1 cellular context compared by ENCODE assay signal in the genomic region with DNA sequence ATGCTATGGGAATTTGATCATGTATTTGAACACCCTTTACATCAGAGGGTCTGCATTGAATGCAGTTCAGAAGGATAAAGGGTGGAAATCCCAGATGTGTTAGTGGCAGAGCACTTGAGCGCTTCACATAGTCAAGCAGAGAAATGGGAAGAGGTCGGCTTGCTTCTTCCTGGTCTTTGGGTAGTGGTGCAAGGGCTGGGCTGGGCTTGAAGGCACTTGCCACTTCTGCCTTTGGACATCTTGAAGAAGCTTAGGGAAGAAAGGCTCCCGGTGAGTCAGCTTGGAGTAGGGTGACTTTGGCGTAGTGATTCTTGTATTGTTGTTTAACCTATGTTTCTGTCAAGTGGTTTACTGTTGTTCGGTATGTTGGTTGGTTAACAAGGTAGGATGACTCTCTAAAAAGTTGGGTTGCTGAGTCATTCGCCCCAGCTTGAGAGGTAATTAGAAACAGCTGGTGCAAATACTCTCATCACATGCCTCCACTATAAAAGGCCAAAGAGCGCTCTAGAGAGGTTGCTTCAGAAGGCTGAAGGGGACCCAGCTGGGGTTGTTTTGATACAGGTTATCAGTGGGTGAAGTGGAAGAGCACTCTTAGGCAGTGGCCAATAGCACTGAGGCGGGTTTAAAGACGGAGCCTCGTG.
TF ChIP-seq lines count a peak whose summit lies in the region.

No MANE protein-coding gene starts in this region.

TF ChIP-seq in HEK293, 187 proteins besides CTCF, POLR2A, EP300 and RAD21 (continued from another document and continues in another):
- TF ChIP-seq, protein P1, sequence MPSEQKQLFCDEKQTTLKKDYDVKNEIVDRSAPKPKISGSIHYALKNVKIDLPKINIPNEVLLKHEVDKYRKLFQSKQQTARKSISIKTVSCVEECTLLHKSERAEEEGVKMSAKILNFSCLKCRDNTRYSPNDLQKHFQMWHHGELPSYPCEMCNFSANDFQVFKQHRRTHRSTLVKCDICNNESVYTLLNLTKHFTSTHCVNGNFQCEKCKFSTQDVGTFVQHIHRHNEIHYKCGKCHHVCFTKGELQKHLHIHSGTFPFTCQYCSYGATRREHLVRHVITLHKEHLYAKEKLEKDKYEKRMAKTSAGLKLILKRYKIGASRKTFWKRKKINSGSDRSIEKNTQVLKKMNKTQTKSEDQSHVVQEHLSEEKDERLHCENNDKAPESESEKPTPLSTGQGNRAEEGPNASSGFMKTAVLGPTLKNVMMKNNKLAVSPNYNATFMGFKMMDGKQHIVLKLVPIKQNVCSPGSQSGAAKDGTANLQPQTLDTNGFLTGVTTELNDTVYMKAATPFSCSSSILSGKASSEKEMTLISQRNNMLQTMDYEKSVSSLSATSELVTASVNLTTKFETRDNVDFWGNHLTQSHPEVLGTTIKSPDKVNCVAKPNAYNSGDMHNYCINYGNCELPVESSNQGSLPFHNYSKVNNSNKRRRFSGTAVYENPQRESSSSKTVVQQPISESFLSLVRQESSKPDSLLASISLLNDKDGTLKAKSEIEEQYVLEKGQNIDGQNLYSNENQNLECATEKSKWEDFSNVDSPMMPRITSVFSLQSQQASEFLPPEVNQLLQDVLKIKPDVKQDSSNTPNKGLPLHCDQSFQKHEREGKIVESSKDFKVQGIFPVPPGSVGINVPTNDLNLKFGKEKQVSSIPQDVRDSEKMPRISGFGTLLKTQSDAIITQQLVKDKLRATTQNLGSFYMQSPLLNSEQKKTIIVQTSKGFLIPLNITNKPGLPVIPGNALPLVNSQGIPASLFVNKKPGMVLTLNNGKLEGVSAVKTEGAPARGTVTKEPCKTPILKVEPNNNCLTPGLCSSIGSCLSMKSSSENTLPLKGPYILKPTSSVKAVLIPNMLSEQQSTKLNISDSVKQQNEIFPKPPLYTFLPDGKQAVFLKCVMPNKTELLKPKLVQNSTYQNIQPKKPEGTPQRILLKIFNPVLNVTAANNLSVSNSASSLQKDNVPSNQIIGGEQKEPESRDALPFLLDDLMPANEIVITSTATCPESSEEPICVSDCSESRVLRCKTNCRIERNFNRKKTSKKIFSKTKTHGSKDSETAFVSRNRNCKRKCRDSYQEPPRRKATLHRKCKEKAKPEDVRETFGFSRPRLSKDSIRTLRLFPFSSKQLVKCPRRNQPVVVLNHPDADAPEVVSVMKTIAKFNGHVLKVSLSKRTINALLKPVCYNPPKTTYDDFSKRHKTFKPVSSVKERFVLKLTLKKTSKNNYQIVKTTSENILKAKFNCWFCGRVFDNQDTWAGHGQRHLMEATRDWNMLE (tag by site-specific recombination; conservative IDR thresholded peaks at IDR 0.05; ENCODE audit: low read depth): 0 out of 2 replicates have a peak, but pooled peaks have one; percentile 43
- TF ChIP-seq ZNF600 (tag by site-specific recombination; IDR thresholded peaks at IDR 0.05) (peak; percentile 86), ZBTB1 (tag by site-specific recombination; IDR thresholded peaks at IDR 0.05) (no peak), SETDB1 (IDR thresholded peaks at IDR 0.05; ENCODE audit: insufficient read length, low read length) (no peak), KLF16 (tag by site-specific recombination; IDR thresholded peaks at IDR 0.05) (no peak), EGR2 (tag by site-specific recombination; IDR thresholded peaks at IDR 0.05; ENCODE audit: low read depth) (no peak), MEIS1 (CRISPR knock-in tag; IDR thresholded peaks at IDR 0.05; ENCODE audit: borderline replicate concordance) (no peak), REPIN1 (tag by site-specific recombination; IDR thresholded peaks at IDR 0.05; ENCODE audit: low read depth) (no peak), ZNF707 (tag by site-specific recombination; IDR thresholded peaks at IDR 0.05) (no peak), FEZF1 (tag by site-specific recombination; IDR thresholded peaks at IDR 0.05) (peak; percentile 45), ZNF473 (tag by site-specific recombination; IDR thresholded peaks at IDR 0.05) (no peak), ZFP3 (tag by site-specific recombination; IDR thresholded peaks at IDR 0.05; ENCODE audit: low read depth) (no peak), OVOL3 (tag by site-specific recombination; IDR thresholded peaks at IDR 0.05) (no peak), ZNF404 (tag by site-specific recombination; IDR thresholded peaks at IDR 0.05) (no peak), ZNF549 (tag by site-specific recombination; IDR thresholded peaks at IDR 0.05) (no peak), IKZF3 (tag by site-specific recombination; IDR thresholded peaks at IDR 0.05) (peak; percentile 47; the same call in 1 of the 2 replicates), ZNF133 (tag by site-specific recombination; IDR thresholded peaks at IDR 0.05) (no peak), ZNF302 (tag by site-specific recombination; IDR thresholded peaks at IDR 0.05; ENCODE audit: low read depth) (no peak), ZNF350 (tag by site-specific recombination; IDR thresholded peaks at IDR 0.05) (peak; percentile 51; the same call in 1 of the 2 replicates), ZNF571 (tag by site-specific recombination; IDR thresholded peaks at IDR 0.05) (no peak)
- TF ChIP-seq, protein P2, sequence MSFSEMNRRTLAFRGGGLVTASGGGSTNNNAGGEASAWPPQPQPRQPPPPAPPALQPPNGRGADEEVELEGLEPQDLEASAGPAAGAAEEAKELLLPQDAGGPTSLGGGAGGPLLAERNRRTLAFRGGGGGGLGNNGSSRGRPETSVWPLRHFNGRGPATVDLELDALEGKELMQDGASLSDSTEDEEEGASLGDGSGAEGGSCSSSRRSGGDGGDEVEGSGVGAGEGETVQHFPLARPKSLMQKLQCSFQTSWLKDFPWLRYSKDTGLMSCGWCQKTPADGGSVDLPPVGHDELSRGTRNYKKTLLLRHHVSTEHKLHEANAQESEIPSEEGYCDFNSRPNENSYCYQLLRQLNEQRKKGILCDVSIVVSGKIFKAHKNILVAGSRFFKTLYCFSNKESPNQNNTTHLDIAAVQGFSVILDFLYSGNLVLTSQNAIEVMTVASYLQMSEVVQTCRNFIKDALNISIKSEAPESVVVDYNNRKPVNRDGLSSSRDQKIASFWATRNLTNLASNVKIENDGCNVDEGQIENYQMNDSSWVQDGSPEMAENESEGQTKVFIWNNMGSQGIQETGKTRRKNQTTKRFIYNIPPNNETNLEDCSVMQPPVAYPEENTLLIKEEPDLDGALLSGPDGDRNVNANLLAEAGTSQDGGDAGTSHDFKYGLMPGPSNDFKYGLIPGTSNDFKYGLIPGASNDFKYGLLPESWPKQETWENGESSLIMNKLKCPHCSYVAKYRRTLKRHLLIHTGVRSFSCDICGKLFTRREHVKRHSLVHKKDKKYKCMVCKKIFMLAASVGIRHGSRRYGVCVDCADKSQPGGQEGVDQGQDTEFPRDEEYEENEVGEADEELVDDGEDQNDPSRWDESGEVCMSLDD (tag by site-specific recombination; IDR thresholded peaks at IDR 0.05): 0 out of 2 replicates have a peak, but pooled peaks have one; percentile 41
- TF ChIP-seq, protein P3, sequence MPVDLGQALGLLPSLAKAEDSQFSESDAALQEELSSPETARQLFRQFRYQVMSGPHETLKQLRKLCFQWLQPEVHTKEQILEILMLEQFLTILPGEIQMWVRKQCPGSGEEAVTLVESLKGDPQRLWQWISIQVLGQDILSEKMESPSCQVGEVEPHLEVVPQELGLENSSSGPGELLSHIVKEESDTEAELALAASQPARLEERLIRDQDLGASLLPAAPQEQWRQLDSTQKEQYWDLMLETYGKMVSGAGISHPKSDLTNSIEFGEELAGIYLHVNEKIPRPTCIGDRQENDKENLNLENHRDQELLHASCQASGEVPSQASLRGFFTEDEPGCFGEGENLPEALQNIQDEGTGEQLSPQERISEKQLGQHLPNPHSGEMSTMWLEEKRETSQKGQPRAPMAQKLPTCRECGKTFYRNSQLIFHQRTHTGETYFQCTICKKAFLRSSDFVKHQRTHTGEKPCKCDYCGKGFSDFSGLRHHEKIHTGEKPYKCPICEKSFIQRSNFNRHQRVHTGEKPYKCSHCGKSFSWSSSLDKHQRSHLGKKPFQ (tag by site-specific recombination; IDR thresholded peaks at IDR 0.05): no peak
- TF ChIP-seq, protein P4, sequence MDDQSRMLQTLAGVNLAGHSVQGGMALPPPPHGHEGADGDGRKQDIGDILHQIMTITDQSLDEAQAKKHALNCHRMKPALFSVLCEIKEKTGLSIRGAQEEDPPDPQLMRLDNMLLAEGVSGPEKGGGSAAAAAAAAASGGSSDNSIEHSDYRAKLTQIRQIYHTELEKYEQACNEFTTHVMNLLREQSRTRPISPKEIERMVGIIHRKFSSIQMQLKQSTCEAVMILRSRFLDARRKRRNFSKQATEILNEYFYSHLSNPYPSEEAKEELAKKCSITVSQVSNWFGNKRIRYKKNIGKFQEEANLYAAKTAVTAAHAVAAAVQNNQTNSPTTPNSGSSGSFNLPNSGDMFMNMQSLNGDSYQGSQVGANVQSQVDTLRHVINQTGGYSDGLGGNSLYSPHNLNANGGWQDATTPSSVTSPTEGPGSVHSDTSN (CRISPR knock-in tag; IDR thresholded peaks at IDR 0.05): no peak
- TF ChIP-seq, protein P5, sequence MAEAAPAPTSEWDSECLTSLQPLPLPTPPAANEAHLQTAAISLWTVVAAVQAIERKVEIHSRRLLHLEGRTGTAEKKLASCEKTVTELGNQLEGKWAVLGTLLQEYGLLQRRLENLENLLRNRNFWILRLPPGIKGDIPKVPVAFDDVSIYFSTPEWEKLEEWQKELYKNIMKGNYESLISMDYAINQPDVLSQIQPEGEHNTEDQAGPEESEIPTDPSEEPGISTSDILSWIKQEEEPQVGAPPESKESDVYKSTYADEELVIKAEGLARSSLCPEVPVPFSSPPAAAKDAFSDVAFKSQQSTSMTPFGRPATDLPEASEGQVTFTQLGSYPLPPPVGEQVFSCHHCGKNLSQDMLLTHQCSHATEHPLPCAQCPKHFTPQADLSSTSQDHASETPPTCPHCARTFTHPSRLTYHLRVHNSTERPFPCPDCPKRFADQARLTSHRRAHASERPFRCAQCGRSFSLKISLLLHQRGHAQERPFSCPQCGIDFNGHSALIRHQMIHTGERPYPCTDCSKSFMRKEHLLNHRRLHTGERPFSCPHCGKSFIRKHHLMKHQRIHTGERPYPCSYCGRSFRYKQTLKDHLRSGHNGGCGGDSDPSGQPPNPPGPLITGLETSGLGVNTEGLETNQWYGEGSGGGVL (tag by site-specific recombination; IDR thresholded peaks at IDR 0.05): peak; percentile 77
- TF ChIP-seq, protein P6, sequence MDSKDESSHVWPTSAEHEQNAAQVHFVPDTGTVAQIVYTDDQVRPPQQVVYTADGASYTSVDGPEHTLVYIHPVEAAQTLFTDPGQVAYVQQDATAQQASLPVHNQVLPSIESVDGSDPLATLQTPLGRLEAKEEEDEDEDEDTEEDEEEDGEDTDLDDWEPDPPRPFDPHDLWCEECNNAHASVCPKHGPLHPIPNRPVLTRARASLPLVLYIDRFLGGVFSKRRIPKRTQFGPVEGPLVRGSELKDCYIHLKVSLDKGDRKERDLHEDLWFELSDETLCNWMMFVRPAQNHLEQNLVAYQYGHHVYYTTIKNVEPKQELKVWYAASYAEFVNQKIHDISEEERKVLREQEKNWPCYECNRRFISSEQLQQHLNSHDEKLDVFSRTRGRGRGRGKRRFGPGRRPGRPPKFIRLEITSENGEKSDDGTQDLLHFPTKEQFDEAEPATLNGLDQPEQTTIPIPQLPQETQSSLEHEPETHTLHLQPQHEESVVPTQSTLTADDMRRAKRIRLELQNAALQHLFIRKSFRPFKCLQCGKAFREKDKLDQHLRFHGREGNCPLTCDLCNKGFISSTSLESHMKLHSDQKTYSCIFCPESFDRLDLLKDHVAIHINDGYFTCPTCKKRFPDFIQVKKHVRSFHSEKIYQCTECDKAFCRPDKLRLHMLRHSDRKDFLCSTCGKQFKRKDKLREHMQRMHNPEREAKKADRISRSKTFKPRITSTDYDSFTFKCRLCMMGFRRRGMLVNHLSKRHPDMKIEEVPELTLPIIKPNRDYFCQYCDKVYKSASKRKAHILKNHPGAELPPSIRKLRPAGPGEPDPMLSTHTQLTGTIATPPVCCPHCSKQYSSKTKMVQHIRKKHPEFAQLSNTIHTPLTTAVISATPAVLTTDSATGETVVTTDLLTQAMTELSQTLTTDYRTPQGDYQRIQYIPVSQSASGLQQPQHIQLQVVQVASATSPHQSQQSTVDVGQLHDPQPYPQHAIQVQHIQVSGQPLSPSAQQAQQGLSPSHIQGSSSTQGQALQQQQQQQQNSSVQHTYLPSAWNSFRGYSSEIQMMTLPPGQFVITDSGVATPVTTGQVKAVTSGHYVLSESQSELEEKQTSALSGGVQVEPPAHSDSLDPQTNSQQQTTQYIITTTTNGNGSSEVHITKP (tag by site-specific recombination; IDR thresholded peaks at IDR 0.05): peak; percentile 68
- TF ChIP-seq, protein P7, sequence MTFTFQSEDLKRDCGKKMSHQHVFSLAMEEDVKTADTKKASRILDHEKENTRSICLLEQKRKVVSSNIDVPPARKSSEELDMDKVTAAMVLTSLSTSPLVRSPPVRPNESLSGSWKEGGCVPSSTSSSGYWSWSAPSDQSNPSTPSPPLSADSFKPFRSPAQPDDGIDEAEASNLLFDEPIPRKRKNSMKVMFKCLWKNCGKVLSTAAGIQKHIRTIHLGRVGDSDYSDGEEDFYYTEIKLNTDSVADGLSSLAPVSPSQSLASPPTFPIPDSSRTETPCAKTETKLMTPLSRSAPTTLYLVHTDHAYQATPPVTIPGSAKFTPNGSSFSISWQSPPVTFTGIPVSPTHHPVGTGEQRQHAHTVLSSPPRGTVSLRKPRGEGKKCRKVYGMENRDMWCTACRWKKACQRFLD (tag by site-specific recombination; IDR thresholded peaks at IDR 0.05): no peak
- TF ChIP-seq, protein P8, sequence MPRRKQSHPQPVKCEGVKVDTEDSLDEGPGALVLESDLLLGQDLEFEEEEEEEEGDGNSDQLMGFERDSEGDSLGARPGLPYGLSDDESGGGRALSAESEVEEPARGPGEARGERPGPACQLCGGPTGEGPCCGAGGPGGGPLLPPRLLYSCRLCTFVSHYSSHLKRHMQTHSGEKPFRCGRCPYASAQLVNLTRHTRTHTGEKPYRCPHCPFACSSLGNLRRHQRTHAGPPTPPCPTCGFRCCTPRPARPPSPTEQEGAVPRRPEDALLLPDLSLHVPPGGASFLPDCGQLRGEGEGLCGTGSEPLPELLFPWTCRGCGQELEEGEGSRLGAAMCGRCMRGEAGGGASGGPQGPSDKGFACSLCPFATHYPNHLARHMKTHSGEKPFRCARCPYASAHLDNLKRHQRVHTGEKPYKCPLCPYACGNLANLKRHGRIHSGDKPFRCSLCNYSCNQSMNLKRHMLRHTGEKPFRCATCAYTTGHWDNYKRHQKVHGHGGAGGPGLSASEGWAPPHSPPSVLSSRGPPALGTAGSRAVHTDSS (tag by site-specific recombination; IDR thresholded peaks at IDR 0.05): no peak
- TF ChIP-seq, protein P9, sequence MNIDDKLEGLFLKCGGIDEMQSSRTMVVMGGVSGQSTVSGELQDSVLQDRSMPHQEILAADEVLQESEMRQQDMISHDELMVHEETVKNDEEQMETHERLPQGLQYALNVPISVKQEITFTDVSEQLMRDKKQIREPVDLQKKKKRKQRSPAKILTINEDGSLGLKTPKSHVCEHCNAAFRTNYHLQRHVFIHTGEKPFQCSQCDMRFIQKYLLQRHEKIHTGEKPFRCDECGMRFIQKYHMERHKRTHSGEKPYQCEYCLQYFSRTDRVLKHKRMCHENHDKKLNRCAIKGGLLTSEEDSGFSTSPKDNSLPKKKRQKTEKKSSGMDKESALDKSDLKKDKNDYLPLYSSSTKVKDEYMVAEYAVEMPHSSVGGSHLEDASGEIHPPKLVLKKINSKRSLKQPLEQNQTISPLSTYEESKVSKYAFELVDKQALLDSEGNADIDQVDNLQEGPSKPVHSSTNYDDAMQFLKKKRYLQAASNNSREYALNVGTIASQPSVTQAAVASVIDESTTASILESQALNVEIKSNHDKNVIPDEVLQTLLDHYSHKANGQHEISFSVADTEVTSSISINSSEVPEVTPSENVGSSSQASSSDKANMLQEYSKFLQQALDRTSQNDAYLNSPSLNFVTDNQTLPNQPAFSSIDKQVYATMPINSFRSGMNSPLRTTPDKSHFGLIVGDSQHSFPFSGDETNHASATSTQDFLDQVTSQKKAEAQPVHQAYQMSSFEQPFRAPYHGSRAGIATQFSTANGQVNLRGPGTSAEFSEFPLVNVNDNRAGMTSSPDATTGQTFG (tag by site-specific recombination; IDR thresholded peaks at IDR 0.05; ENCODE audit: borderline replicate concordance): no peak
